In the genomic region with DNA sequence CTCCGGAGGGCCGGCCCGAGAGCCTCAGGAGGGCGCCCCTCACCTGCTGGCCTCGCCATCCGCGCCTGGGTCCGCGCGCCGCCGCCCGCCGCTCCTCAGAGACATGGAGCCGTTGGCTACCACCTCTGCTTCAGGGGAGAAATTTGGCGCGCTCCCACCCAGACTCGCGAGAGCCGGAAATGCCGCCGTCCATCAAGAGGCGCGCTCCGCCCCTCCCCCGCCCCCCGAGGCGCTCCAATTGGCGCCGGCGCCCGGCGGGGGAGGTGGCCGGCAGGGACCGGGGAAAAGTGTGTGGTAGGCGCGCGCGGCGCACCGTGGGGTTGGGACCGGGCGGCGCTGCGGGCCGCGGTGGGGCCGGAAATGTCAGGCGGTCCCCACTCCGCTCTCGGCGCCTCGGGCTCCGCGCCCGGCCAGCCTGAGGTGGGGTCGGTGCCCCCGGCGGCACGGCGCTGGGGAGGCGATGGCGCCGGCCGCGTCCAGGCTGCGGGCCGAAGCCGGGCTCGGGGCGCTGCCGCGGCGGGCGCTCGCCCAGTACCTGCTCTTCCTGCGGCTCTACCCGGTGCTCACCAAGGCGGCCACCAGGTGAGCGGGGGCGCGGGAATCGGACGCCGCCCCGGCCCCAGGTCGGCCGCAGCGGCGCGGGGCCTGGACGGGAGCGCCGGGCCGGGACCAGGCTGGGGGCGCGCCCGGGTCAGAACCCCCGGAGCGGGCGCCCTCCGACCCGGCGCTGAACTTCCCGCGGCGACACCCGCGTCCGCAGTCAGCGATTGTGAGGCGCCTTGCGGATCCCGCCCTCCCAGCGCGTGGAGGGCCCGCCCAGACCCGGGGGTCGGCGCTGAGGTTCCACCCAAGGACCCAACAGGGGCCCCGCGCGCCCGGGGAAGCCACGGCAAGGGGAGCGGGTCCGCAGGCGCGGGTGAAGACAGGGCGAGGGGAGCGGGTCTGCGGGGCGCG, we compare ENCODE assay signal across 1 cellular context.
A peak's percentile ranks its signal among the peaks of the same experiment; 100 is the strongest.
TF ChIP-seq lines count a peak whose summit lies in the region.

A gene with protein sequence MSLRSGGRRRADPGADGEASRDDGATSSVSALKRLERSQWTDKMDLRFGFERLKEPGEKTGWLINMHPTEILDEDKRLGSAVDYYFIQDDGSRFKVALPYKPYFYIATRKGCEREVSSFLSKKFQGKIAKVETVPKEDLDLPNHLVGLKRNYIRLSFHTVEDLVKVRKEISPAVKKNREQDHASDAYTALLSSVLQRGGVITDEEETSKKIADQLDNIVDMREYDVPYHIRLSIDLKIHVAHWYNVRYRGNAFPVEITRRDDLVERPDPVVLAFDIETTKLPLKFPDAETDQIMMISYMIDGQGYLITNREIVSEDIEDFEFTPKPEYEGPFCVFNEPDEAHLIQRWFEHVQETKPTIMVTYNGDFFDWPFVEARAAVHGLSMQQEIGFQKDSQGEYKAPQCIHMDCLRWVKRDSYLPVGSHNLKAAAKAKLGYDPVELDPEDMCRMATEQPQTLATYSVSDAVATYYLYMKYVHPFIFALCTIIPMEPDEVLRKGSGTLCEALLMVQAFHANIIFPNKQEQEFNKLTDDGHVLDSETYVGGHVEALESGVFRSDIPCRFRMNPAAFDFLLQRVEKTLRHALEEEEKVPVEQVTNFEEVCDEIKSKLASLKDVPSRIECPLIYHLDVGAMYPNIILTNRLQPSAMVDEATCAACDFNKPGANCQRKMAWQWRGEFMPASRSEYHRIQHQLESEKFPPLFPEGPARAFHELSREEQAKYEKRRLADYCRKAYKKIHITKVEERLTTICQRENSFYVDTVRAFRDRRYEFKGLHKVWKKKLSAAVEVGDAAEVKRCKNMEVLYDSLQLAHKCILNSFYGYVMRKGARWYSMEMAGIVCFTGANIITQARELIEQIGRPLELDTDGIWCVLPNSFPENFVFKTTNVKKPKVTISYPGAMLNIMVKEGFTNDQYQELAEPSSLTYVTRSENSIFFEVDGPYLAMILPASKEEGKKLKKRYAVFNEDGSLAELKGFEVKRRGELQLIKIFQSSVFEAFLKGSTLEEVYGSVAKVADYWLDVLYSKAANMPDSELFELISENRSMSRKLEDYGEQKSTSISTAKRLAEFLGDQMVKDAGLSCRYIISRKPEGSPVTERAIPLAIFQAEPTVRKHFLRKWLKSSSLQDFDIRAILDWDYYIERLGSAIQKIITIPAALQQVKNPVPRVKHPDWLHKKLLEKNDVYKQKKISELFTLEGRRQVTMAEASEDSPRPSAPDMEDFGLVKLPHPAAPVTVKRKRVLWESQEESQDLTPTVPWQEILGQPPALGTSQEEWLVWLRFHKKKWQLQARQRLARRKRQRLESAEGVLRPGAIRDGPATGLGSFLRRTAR (N-terminal part only) (minus strand): TSS at position 132 of the 954 bp plus-strand sequence. CDS start 27 bp downstream, at position 105.
A gene (plus strand): TSS at position 377 of the 954 bp plus-strand sequence. CDS start 84 bp downstream, at position 461.

TF ChIP-seq in HEK293, 187 proteins besides CTCF, POLR2A, EP300 and RAD21 (continued from another document and continues in another):
- TF ChIP-seq, protein P1, sequence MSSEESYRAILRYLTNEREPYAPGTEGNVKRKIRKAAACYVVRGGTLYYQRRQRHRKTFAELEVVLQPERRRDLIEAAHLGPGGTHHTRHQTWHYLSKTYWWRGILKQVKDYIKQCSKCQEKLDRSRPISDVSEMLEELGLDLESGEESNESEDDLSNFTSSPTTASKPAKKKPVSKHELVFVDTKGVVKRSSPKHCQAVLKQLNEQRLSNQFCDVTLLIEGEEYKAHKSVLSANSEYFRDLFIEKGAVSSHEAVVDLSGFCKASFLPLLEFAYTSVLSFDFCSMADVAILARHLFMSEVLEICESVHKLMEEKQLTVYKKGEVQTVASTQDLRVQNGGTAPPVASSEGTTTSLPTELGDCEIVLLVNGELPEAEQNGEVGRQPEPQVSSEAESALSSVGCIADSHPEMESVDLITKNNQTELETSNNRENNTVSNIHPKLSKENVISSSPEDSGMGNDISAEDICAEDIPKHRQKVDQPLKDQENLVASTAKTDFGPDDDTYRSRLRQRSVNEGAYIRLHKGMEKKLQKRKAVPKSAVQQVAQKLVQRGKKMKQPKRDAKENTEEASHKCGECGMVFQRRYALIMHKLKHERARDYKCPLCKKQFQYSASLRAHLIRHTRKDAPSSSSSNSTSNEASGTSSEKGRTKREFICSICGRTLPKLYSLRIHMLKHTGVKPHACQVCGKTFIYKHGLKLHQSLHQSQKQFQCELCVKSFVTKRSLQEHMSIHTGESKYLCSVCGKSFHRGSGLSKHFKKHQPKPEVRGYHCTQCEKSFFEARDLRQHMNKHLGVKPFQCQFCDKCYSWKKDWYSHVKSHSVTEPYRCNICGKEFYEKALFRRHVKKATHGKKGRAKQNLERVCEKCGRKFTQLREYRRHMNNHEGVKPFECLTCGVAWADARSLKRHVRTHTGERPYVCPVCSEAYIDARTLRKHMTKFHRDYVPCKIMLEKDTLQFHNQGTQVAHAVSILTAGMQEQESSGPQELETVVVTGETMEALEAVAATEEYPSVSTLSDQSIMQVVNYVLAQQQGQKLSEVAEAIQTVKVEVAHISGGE (tag by site-specific recombination; conservative IDR thresholded peaks at IDR 0.05; ENCODE audit: low read depth) = peak; percentile 38
- TF ChIP-seq ZSCAN23 (tag by site-specific recombination; IDR thresholded peaks at IDR 0.05) (no peak), ZNF391 (tag by site-specific recombination; IDR thresholded peaks at IDR 0.05; ENCODE audit: borderline replicate concordance, low read depth) (no peak), SP2 (tag by site-specific recombination; IDR thresholded peaks at IDR 0.05) (peak; percentile 82), ZNF24 (tag by site-specific recombination; IDR thresholded peaks at IDR 0.05) (0 out of 2 replicates have a peak, but pooled peaks have one; percentile 22), ZXDB (tag by site-specific recombination; IDR thresholded peaks at IDR 0.05) (peak; percentile 58), ZIC2 (tag by site-specific recombination; IDR thresholded peaks at IDR 0.05) (peak; percentile 75), SETDB1 (IDR thresholded peaks at IDR 0.05; ENCODE audit: insufficient read length, low read length) (no peak), ZSCAN30 (tag by site-specific recombination; IDR thresholded peaks at IDR 0.05) (peak; percentile 68; the same call in 1 of the 2 replicates), ZNF510 (tag by site-specific recombination; IDR thresholded peaks at IDR 0.05; ENCODE audit: insufficient replicate concordance) (no peak), ZNF202 (tag by site-specific recombination; IDR thresholded peaks at IDR 0.05; ENCODE audit: borderline replicate concordance) (no peak), ZFHX2 (tag by site-specific recombination; conservative IDR thresholded peaks at IDR 0.05) (peak; percentile 69), ZNF311 (tag by site-specific recombination; IDR thresholded peaks at IDR 0.05; ENCODE audit: borderline replicate concordance) (no peak), ZNF521 (tag by site-specific recombination; IDR thresholded peaks at IDR 0.05) (no peak)
- TF ChIP-seq, protein P2, sequence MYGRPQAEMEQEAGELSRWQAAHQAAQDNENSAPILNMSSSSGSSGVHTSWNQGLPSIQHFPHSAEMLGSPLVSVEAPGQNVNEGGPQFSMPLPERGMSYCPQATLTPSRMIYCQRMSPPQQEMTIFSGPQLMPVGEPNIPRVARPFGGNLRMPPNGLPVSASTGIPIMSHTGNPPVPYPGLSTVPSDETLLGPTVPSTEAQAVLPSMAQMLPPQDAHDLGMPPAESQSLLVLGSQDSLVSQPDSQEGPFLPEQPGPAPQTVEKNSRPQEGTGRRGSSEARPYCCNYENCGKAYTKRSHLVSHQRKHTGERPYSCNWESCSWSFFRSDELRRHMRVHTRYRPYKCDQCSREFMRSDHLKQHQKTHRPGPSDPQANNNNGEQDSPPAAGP (tag by site-specific recombination; IDR thresholded peaks at IDR 0.05) = peak; percentile 58
- TF ChIP-seq, protein P3, sequence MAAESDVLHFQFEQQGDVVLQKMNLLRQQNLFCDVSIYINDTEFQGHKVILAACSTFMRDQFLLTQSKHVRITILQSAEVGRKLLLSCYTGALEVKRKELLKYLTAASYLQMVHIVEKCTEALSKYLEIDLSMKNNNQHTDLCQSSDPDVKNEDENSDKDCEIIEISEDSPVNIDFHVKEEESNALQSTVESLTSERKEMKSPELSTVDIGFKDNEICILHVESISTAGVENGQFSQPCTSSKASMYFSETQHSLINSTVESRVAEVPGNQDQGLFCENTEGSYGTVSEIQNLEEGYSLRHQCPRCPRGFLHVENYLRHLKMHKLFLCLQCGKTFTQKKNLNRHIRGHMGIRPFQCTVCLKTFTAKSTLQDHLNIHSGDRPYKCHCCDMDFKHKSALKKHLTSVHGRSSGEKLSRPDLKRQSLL (tag by site-specific recombination; IDR thresholded peaks at IDR 0.05) = peak; percentile 89
- TF ChIP-seq, protein P4, sequence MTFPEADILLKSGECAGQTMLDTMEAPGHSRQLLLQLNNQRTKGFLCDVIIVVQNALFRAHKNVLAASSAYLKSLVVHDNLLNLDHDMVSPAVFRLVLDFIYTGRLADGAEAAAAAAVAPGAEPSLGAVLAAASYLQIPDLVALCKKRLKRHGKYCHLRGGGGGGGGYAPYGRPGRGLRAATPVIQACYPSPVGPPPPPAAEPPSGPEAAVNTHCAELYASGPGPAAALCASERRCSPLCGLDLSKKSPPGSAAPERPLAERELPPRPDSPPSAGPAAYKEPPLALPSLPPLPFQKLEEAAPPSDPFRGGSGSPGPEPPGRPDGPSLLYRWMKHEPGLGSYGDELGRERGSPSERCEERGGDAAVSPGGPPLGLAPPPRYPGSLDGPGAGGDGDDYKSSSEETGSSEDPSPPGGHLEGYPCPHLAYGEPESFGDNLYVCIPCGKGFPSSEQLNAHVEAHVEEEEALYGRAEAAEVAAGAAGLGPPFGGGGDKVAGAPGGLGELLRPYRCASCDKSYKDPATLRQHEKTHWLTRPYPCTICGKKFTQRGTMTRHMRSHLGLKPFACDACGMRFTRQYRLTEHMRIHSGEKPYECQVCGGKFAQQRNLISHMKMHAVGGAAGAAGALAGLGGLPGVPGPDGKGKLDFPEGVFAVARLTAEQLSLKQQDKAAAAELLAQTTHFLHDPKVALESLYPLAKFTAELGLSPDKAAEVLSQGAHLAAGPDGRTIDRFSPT (tag by site-specific recombination; IDR thresholded peaks at IDR 0.05) = peak; percentile 56; the same call in 1 of the 2 replicates
- TF ChIP-seq, protein P5, sequence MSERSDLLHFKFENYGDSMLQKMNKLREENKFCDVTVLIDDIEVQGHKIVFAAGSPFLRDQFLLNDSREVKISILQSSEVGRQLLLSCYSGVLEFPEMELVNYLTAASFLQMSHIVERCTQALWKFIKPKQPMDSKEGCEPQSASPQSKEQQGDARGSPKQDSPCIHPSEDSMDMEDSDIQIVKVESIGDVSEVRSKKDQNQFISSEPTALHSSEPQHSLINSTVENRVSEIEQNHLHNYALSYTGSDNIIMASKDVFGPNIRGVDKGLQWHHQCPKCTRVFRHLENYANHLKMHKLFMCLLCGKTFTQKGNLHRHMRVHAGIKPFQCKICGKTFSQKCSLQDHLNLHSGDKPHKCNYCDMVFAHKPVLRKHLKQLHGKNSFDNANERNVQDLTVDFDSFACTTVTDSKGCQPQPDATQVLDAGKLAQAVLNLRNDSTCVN (tag by site-specific recombination; optimal IDR thresholded peaks at IDR 0.05) = peak; percentile 70
- TF ChIP-seq, protein P6, sequence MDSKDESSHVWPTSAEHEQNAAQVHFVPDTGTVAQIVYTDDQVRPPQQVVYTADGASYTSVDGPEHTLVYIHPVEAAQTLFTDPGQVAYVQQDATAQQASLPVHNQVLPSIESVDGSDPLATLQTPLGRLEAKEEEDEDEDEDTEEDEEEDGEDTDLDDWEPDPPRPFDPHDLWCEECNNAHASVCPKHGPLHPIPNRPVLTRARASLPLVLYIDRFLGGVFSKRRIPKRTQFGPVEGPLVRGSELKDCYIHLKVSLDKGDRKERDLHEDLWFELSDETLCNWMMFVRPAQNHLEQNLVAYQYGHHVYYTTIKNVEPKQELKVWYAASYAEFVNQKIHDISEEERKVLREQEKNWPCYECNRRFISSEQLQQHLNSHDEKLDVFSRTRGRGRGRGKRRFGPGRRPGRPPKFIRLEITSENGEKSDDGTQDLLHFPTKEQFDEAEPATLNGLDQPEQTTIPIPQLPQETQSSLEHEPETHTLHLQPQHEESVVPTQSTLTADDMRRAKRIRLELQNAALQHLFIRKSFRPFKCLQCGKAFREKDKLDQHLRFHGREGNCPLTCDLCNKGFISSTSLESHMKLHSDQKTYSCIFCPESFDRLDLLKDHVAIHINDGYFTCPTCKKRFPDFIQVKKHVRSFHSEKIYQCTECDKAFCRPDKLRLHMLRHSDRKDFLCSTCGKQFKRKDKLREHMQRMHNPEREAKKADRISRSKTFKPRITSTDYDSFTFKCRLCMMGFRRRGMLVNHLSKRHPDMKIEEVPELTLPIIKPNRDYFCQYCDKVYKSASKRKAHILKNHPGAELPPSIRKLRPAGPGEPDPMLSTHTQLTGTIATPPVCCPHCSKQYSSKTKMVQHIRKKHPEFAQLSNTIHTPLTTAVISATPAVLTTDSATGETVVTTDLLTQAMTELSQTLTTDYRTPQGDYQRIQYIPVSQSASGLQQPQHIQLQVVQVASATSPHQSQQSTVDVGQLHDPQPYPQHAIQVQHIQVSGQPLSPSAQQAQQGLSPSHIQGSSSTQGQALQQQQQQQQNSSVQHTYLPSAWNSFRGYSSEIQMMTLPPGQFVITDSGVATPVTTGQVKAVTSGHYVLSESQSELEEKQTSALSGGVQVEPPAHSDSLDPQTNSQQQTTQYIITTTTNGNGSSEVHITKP (tag by site-specific recombination; IDR thresholded peaks at IDR 0.05) = 0 out of 2 replicates have a peak, but pooled peaks have one; percentile 18
- TF ChIP-seq, protein P7, sequence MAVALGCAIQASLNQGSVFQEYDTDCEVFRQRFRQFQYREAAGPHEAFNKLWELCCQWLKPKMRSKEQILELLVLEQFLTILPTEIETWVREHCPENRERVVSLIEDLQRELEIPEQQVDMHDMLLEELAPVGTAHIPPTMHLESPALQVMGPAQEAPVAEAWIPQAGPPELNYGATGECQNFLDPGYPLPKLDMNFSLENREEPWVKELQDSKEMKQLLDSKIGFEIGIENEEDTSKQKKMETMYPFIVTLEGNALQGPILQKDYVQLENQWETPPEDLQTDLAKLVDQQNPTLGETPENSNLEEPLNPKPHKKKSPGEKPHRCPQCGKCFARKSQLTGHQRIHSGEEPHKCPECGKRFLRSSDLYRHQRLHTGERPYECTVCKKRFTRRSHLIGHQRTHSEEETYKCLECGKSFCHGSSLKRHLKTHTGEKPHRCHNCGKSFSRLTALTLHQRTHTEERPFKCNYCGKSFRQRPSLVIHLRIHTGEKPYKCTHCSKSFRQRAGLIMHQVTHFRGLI (tag by site-specific recombination; IDR thresholded peaks at IDR 0.05) = 0 out of 2 replicates have a peak, but pooled peaks have one; percentile 15
- TF ChIP-seq, protein P8, sequence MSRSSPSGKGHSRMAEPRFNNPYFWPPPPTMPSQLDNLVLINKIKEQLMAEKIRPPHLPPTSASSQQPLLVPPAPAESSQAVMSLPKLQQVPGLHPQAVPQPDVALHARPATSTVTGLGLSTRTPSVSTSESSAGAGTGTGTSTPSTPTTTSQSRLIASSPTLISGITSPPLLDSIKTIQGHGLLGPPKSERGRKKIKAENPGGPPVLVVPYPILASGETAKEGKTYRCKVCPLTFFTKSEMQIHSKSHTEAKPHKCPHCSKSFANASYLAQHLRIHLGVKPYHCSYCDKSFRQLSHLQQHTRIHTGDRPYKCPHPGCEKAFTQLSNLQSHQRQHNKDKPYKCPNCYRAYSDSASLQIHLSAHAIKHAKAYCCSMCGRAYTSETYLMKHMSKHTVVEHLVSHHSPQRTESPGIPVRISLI (tag by site-specific recombination; IDR thresholded peaks at IDR 0.05) = no peak
- TF ChIP-seq, protein P9, sequence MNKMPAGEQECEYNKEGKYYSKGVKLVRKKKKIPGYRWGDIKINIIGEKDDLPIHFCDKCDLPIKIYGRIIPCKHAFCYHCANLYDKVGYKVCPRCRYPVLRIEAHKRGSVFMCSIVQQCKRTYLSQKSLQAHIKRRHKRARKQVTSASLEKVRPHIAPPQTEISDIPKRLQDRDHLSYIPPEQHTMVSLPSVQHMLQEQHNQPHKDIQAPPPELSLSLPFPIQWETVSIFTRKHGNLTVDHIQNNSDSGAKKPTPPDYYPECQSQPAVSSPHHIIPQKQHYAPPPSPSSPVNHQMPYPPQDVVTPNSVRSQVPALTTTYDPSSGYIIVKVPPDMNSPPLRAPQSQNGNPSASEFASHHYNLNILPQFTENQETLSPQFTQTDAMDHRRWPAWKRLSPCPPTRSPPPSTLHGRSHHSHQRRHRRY (tag by site-specific recombination; IDR thresholded peaks at IDR 0.05) = no peak
